9 cellular contexts compared by ENCODE assay signal in the genomic region with DNA sequence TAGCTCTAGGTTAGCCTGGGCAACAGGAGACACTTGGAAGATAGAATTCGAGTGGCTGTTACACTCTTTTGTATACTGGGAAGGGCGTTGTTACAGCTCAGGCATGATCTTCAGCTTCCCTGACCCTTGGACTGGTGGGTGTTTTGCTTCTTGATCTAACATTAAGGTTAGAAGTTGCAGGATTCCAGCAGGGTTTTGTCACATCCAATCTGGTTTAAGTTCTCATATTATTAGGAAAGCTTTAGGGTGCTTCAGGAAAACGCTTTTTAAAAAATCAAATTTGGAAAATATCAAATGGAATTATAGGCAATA. TPM values are rescaled to one million over a fixed set of nuclear protein-coding genes. Genes with fewer than 3 reads are reported as not detected.
DNase-seq lines count a peak whose midpoint lies in the region; ATAC-seq and TF ChIP-seq lines count a peak whose summit lies in the region.
"Not testable (repeated sequence)": the region's sequence is repeated elsewhere in the genome, so short reads cannot be mapped to it uniquely, and the experiment has no call there.
"Had no signal": no experiment of that assay in that cellular context is flagged by ENCODE, and none has a peak within 500 bp of the region (broad histone marks: within the 10 kb centered on the region; RNA-seq: fewer than 3 reads in every experiment).

No MANE protein-coding gene starts in this region.

- not testable (repeated sequence) for H3F3A ChIP-seq in OCI-LY1 (ENCODE audit: insufficient read depth, low read length)

- not testable (repeated sequence) for H2AFZ ChIP-seq in OCI-LY1 (ENCODE audit: low read length)

- POLR2A ChIA-PET in CD8-positive, alpha-beta memory T cell (lab: Charles Lee) = interaction anchor here (4.7 kb wide), 1 partner anchor 13 kb away, joined by 57 read pairs; no protein-coding TSS in a partner anchor
- POLR2A ChIA-PET in WTC11 (lab: Charles Lee) = interaction anchor here (2.1 to 5.9 kb wide), 3 partner anchors 13 to 191 kb away, joined by 7 to 62 read pairs (median 15); a partner anchor contains a TSS

- ATAC-seq in WTC11; activated naive CD8-positive, alpha-beta T cell treated with anti-CD3 and anti-CD28 coated beads, Interleukin-2, amount 50 U/mL, for 24 hours; stimulated activated memory B cell treated with anti-CD40 and anti-IgM and Interleukin-4, amounts not matched to agents 10 μg/mL and 1 μg/mL and 100 μg/mL, for 72 hours: not testable (repeated sequence)
- peak; percentile 35 for ATAC-seq in mucosa of descending colon

- not testable (repeated sequence) for H3K27me3 ChIP-seq in CD8-positive, alpha-beta memory T cell (ENCODE audit: insufficient read depth, low read length, poor library complexity, severe bottlenecking); OCI-LY1 (ENCODE audit: insufficient read depth, low read length)

- not testable (repeated sequence) for H3K9me3 Mint-ChIP-seq in CD8-positive, alpha-beta memory T cell; WTC11; activated naive CD8-positive, alpha-beta T cell treated with anti-CD3 and anti-CD28 coated beads, Interleukin-2, amount 50 U/mL, for 24 hours; stimulated activated memory B cell treated with anti-CD40 and anti-IgM and Interleukin-4, amounts not matched to agents 10 μg/mL and 1 μg/mL and 100 μg/mL, for 72 hours
- peaks cover 11% of the 10 kb centered on the region for H3K9me3 Mint-ChIP-seq in glutamatergic neuron (ENCODE audit: unreplicated experiment)

- not testable (repeated sequence) for H3K27me3 Mint-ChIP-seq in CD8-positive, alpha-beta memory T cell; WTC11 (ENCODE audit: low read depth); activated naive CD8-positive, alpha-beta T cell treated with anti-CD3 and anti-CD28 coated beads, Interleukin-2, amount 50 U/mL, for 24 hours; glutamatergic neuron (ENCODE audit: unreplicated experiment); stimulated activated memory B cell treated with anti-CD40 and anti-IgM and Interleukin-4, amounts not matched to agents 10 μg/mL and 1 μg/mL and 100 μg/mL, for 72 hours

- H3K4me1 ChIP-seq in CD8-positive, alpha-beta memory T cell (ENCODE audit: insufficient read depth, low read length); mucosa of descending colon (ENCODE audit: low read depth): not testable (repeated sequence)
- peaks cover 12% of the 10 kb centered on the region for H3K4me1 ChIP-seq in OCI-LY1 (ENCODE audit: insufficient read depth, low read length, severe bottlenecking)

- H3K9me3 ChIP-seq in CD8-positive, alpha-beta memory T cell (ENCODE audit: low read length); OCI-LY1 (ENCODE audit: low read length); mucosa of descending colon: not testable (repeated sequence)

- H3K27ac ChIP-seq in CD8-positive, alpha-beta memory T cell (ENCODE audit: low read depth, low read length); OCI-LY1 (ENCODE audit: low read depth, low read length, poor library complexity, severe bottlenecking): not testable (repeated sequence)

- peaks cover 19 to 39% (median 32%) of the 10 kb centered on the region in 3 donors for H3K4me1 Mint-ChIP-seq in CD8-positive, alpha-beta memory T cell
- H3K4me1 Mint-ChIP-seq in WTC11 = peaks cover 14% of the 10 kb centered on the region
- H3K4me1 Mint-ChIP-seq in activated naive CD8-positive, alpha-beta T cell treated with anti-CD3 and anti-CD28 coated beads, Interleukin-2, amount 50 U/mL, for 24 hours = peaks cover 19% of the 10 kb centered on the region
- not testable (repeated sequence) for H3K4me1 Mint-ChIP-seq in glutamatergic neuron (ENCODE audit: low read depth, unreplicated experiment)
- peaks cover 25% of the 10 kb centered on the region for H3K4me1 Mint-ChIP-seq in stimulated activated memory B cell treated with anti-CD40 and anti-IgM and Interleukin-4, amounts not matched to agents 10 μg/mL and 1 μg/mL and 100 μg/mL, for 72 hours

- H3K4me3 Mint-ChIP-seq in CD8-positive, alpha-beta memory T cell = peak overlapping the region in 4 of 7 donors; percentile 28 to 53 (median 32)
- not testable (repeated sequence) for H3K4me3 Mint-ChIP-seq in WTC11; glutamatergic neuron (ENCODE audit: unreplicated experiment); stimulated activated memory B cell treated with anti-CD40 and anti-IgM and Interleukin-4, amounts not matched to agents 10 μg/mL and 1 μg/mL and 100 μg/mL, for 72 hours
- peak overlapping the region; percentile 38 for H3K4me3 Mint-ChIP-seq in activated naive CD8-positive, alpha-beta T cell treated with anti-CD3 and anti-CD28 coated beads, Interleukin-2, amount 50 U/mL, for 24 hours

- not testable (repeated sequence) for TF ChIP-seq CTCF in OCI-LY1 (IDR thresholded peaks at IDR 0.05; ENCODE audit: low read length); WTC11 (IDR thresholded peaks at IDR 0.05); glutamatergic neuron (IDR thresholded peaks at IDR 0.05; ENCODE audit: partially characterized antibody, unreplicated experiment); mucosa of descending colon (IDR thresholded peaks at IDR 0.05)

- not testable (repeated sequence) for H3K79me2 ChIP-seq in OCI-LY1 (ENCODE audit: insufficient read depth, low read length)

- not testable (repeated sequence) for H3K4me3 ChIP-seq in CD8-positive, alpha-beta memory T cell (ENCODE audit: low read length); OCI-LY1 (ENCODE audit: low read depth, low read length, poor library complexity, severe bottlenecking); mucosa of descending colon

- not testable (repeated sequence) for H3K36me3 Mint-ChIP-seq in CD8-positive, alpha-beta memory T cell; WTC11; activated naive CD8-positive, alpha-beta T cell treated with anti-CD3 and anti-CD28 coated beads, Interleukin-2, amount 50 U/mL, for 24 hours (ENCODE audit: low read depth); glutamatergic neuron (ENCODE audit: unreplicated experiment); stimulated activated memory B cell treated with anti-CD40 and anti-IgM and Interleukin-4, amounts not matched to agents 10 μg/mL and 1 μg/mL and 100 μg/mL, for 72 hours

- H4K20me1 ChIP-seq in OCI-LY1 (ENCODE audit: insufficient read depth, low read length) = not testable (repeated sequence)

- H3K9ac ChIP-seq in OCI-LY1 (ENCODE audit: low read length) = not testable (repeated sequence)

- CTCF ChIA-PET in CD8-positive, alpha-beta memory T cell (lab: Charles Lee) = interaction anchor here (1.6 to 8.2 kb wide), 2 partner anchors 13 to 17 kb away, joined by 4 to 56 read pairs; no protein-coding TSS in a partner anchor
- CTCF ChIA-PET in WTC11 (lab: Charles Lee) = not testable (repeated sequence)

- intact Hi-C loops in mucosa of descending colon (cut with DNase I, micrococcal nuclease) = not testable (repeated sequence)

- not testable (repeated sequence) for H3K9me2 ChIP-seq in OCI-LY1 (ENCODE audit: low read depth, low read length)

- H3K36me3 ChIP-seq in CD8-positive, alpha-beta memory T cell (ENCODE audit: insufficient read depth, low read length); OCI-LY1 (ENCODE audit: insufficient read depth, low read length); mucosa of descending colon (ENCODE audit: low read depth): not testable (repeated sequence)

- DNase-seq in CD8-positive, alpha-beta memory T cell; WTC11 (ENCODE audit: low spot score); activated naive CD8-positive, alpha-beta T cell treated with anti-CD3 and anti-CD28 coated beads, Interleukin-2, amount 50 U/mL, for 24 hours; glutamatergic neuron: not testable (repeated sequence)
- peak in 1 of 3 donors; percentile 34 for DNase-seq in mucosa of descending colon

- H3K27ac Mint-ChIP-seq in CD8-positive, alpha-beta memory T cell = peak overlapping the region in 5 of 8 donors; percentile 16 to 90 (median 50)
- H3K27ac Mint-ChIP-seq in WTC11 (peak overlapping the region; percentile 68; the same call in 1 of the 2 replicates), glutamatergic neuron (ENCODE audit: unreplicated experiment) (peak overlapping the region; percentile 20)
- peak overlapping the region; percentile 69 for H3K27ac Mint-ChIP-seq in activated naive CD8-positive, alpha-beta T cell treated with anti-CD3 and anti-CD28 coated beads, Interleukin-2, amount 50 U/mL, for 24 hours
- H3K27ac Mint-ChIP-seq in stimulated activated memory B cell treated with anti-CD40 and anti-IgM and Interleukin-4, amounts not matched to agents 10 μg/mL and 1 μg/mL and 100 μg/mL, for 72 hours = peak overlapping the region; percentile 99

- H3K4me2 ChIP-seq in OCI-LY1 (ENCODE audit: low read length) = peak overlapping the region; percentile 16; the same call in 1 of the 2 replicates

RNA-seq across cellular contexts. Expression of a gene that starts 29.1 kb away (rescaled TPM):
- not detected for total RNA-seq in CD8-positive, alpha-beta memory T cell
- polyA plus RNA-seq in CD8-positive, alpha-beta memory T cell = not detected
- total RNA-seq in WTC11 (2021) (0.23 to 0.50 TPM (median 0.31 TPM) in 3 replicates), glutamatergic neuron (ENCODE audit: unreplicated experiment) (not detected), mucosa of descending colon (not detected)
- total RNA-seq: HT1080, M059J had no signal

RNA-seq across cellular contexts. Expression of a gene that starts 54.2 kb away (rescaled TPM):
- 100 to 1,000 TPM; 167 to 170 TPM for total RNA-seq in CD8-positive, alpha-beta memory T cell
- 4,579 TPM for polyA plus RNA-seq in CD8-positive, alpha-beta memory T cell
- total RNA-seq in WTC11 (2021) = 56.7 to 76.8 TPM (median 73.8 TPM) in 3 replicates
- 126 TPM for total RNA-seq in glutamatergic neuron (ENCODE audit: unreplicated experiment)
- 1,000 to 10,000 TPM in 1 of 3 donors, 100 to 1,000 TPM in 2; 683 to 1,682 (median 830) TPM for total RNA-seq in mucosa of descending colon

Comparison
In these comparisons a context has a peak if more than half of its experiments do, and no peak if none do; other contexts are left out.
1. H3K27ac Mint-ChIP-seq: peak in every context shown above with its lines; median percentile 99 in stimulated activated memory B cell treated with anti-CD40 and anti-IgM and Interleukin-4, amounts not matched to agents 10 μg/mL and 1 μg/mL and 100 μg/mL, for 72 hours; 69 in activated naive CD8-positive, alpha-beta T cell treated with anti-CD3 and anti-CD28 coated beads, Interleukin-2, amount 50 U/mL, for 24 hours; 68 in WTC11; 50 in CD8-positive, alpha-beta memory T cell; 20 in glutamatergic neuron.